25 cellular contexts compared by ENCODE assay signal in the genomic region with DNA sequence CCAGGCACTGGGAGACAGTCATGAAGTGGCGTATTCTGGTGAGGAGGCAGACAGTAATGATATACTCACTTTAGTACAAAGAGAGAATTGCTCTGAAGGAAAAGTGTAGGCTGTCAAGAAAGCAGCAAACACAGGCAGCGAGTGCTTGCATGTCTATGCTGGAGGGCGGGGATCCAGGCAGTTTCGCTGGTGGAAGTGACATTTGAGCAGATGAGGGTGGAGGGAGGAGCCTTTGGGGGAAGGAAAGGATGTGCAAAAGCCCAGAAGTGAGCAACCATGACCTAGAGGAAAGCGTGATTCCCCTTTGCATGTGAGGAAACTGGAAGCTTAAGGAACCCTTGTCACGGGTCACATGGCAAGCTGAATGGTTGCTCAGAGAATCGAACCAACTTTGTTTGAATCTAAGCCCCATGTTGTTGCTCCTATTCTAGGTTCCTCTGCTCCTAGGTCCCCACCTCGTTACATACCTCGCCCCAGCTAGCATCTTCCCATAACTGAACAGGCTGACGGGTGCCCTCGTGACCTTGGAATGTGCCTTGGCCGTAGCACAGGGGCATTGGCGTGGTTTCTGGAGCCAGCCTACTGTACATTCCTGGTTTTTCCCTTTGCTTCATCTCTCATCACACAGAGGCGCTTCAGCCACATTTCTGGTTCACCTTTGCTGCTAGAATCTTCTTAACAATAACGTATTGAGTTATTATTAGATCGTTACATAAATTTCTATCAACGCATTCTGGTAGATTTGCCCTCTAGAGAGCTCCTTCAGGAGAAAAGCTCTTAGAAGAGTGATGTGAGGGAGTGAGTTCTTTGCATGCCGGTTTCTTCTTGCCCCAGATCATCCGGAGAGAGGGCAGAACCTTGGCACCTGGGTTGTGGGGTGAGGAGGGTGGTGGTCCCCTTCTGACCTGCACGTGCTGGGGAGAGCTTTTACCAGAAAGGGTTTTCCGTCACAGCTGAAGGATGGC.
DNase-seq lines count a peak whose midpoint lies in the region; ATAC-seq and TF ChIP-seq lines count a peak whose summit lies in the region.
"Had no signal": no experiment of that assay in that cellular context is flagged by ENCODE, and none has a peak within 500 bp of the region (broad histone marks: within the 10 kb centered on the region; RNA-seq: fewer than 3 reads in every experiment).

No MANE protein-coding gene starts in this region.

- TF ChIP-seq CTCF in heart left ventricle (IDR thresholded peaks at IDR 0.05) (no peak), OCI-LY1 (IDR thresholded peaks at IDR 0.05; ENCODE audit: low read length) (no peak), GM10266 (IDR thresholded peaks at IDR 0.05; ENCODE audit: control insufficient read depth, insufficient read depth, low read depth, missing control alignments) (no peak), endothelial cell (IDR thresholded peaks at IDR 0.05; ENCODE audit: unreplicated experiment) (no peak)

- H3K36me3 ChIP-seq in heart left ventricle (no peaks in the 10 kb centered on the region), OCI-LY1 (ENCODE audit: insufficient read depth, low read length) (peaks cover 33% of the 10 kb centered on the region)
- H3K36me3 ChIP-seq: gastrocnemius medialis, right atrium auricular region, thyroid gland had no signal

- TF ChIP-seq POLR2A in heart left ventricle (IDR thresholded peaks at IDR 0.05), result no peak

- no peak overlapping the region for H3K9ac ChIP-seq in OCI-LY1 (ENCODE audit: low read length)

- no peak overlapping the region for H3K27ac Mint-ChIP-seq in endothelial cell (ENCODE audit: unreplicated experiment)
- H3K27ac Mint-ChIP-seq: activated naive CD8-positive, alpha-beta T cell treated with anti-CD3 and anti-CD28 coated beads, Interleukin-2, amount 50 U/mL, for 24 hours; memory B cell; stimulated activated naive CD8-positive, alpha-beta T cell treated with anti-CD3 and anti-CD28 coated beads, Interleukin-15, amount 100 ng/mL, for 72 hours; T-helper 2 cell treated with Interferon-gamma antibody and Interleukin-4, amounts not matched to agents 5 μg/mL and 100 μg/mL, for 36 hours had no signal

- no peaks in the 10 kb centered on the region for H3F3A ChIP-seq in OCI-LY1 (ENCODE audit: insufficient read depth, low read length)

- H3K9me2 ChIP-seq in OCI-LY1 (ENCODE audit: low read depth, low read length), result no peaks in the 10 kb centered on the region

- WGBS in heart left ventricle, 4 donors, result 70 to 75% (median 71%) methylated on average over 21 of the region's 21 CpGs

- H3K9me3 ChIP-seq in heart left ventricle, result no peaks in the 10 kb centered on the region
- H3K9me3 ChIP-seq in OCI-LY1 (ENCODE audit: low read length), result no peaks in the 10 kb centered on the region
- H3K9me3 ChIP-seq: gastrocnemius medialis, right atrium auricular region, thyroid gland had no signal

- no peak overlapping the region for H3K4me2 ChIP-seq in OCI-LY1 (ENCODE audit: low read length)

- H3K27me3 Mint-ChIP-seq in endothelial cell (ENCODE audit: unreplicated experiment), result peaks cover 5% of the 10 kb centered on the region
- H3K27me3 Mint-ChIP-seq: activated naive CD8-positive, alpha-beta T cell treated with anti-CD3 and anti-CD28 coated beads, Interleukin-2, amount 50 U/mL, for 24 hours; memory B cell; stimulated activated naive CD8-positive, alpha-beta T cell treated with anti-CD3 and anti-CD28 coated beads, Interleukin-15, amount 100 ng/mL, for 72 hours had no signal

- H3K27ac ChIP-seq in heart left ventricle (peak overlapping the region in 2 of 12 donors; percentile 1 to 11), OCI-LY1 (ENCODE audit: low read depth, low read length, poor library complexity, severe bottlenecking) (peak overlapping the region; percentile 9)
- H3K27ac ChIP-seq: gastrocnemius medialis, right atrium auricular region, thyroid gland, VCaP had no signal

- peaks cover 0 to 12% (median 2%) of the 10 kb centered on the region in 12 donors for H3K4me1 ChIP-seq in heart left ventricle
- H3K4me1 ChIP-seq in OCI-LY1 (ENCODE audit: insufficient read depth, low read length, severe bottlenecking), result peaks cover 37% of the 10 kb centered on the region
- H3K4me1 ChIP-seq: gastrocnemius medialis had no signal

- intact Hi-C loops in heart left ventricle (cut with DNase I) (no loop called here), Right ventricle myocardium inferior (cut with DNase I) (no loop called here)

- H2AFZ ChIP-seq in OCI-LY1 (ENCODE audit: low read length), result no peak overlapping the region

- no peak overlapping the region for H3K4me3 Mint-ChIP-seq in endothelial cell (ENCODE audit: unreplicated experiment)
- H3K4me3 Mint-ChIP-seq: activated naive CD8-positive, alpha-beta T cell treated with anti-CD3 and anti-CD28 coated beads, Interleukin-2, amount 50 U/mL, for 24 hours; H9; memory B cell; stimulated activated naive CD8-positive, alpha-beta T cell treated with anti-CD3 and anti-CD28 coated beads, Interleukin-15, amount 100 ng/mL, for 72 hours; T-helper 2 cell treated with Interferon-gamma antibody and Interleukin-4, amounts not matched to agents 5 μg/mL and 100 μg/mL, for 36 hours had no signal

- H4K20me1 ChIP-seq in OCI-LY1 (ENCODE audit: insufficient read depth, low read length), result no peaks in the 10 kb centered on the region

- DNase-seq in heart left ventricle, result peak in 1 of 5 donors; percentile 37
- no peak for DNase-seq in Right ventricle myocardium inferior (ENCODE audit: missing footprints)
- DNase-seq in left lobe of liver (ENCODE audit: low spot score), result no peak
- peak; percentile 83 for DNase-seq in putamen (ENCODE audit: low spot score)
- no peak for DNase-seq in GM10266 (ENCODE audit: extremely low spot score)
- DNase-seq in endothelial cell (ENCODE audit: low spot score), result no peak
- DNase-seq in NCI-H187 treated with DMSO at 0.1 percent for 48 hours (lab: John Stamatoyannopoulos, UW), result no peak
- DNase-seq: activated CD4-positive, alpha-beta T cell treated with anti-CD3 and anti-CD28 coated beads, Interleukin-2, amount 50 U/mL, for 4 hours; activated naive CD8-positive, alpha-beta T cell treated with anti-CD3 and anti-CD28 coated beads, Interleukin-2, amount 50 U/mL, for 24 hours; C1 segment of cervical spinal cord; effector CD4-positive, alpha-beta T cell; gastrocnemius medialis; H9; kidney; NCI-H1694 treated with DMSO at 0.1 percent for 48 hours; NCI-H446 treated with DMSO at 0.1 percent for 48 hours; occipital lobe; OCI-M1; stimulated activated naive CD8-positive, alpha-beta T cell treated with anti-CD3 and anti-CD28 coated beads, Interleukin-15, amount 100 ng/mL, for 72 hours; thyroid gland had no signal

- peak in 3 of 4 donors; percentile 26 to 42 (median 32) for ATAC-seq in heart left ventricle
- no peak for ATAC-seq in Right ventricle myocardium inferior
- ATAC-seq in left lobe of liver, result peak; percentile 25
- ATAC-seq: activated naive CD8-positive, alpha-beta T cell treated with anti-CD3 and anti-CD28 coated beads, Interleukin-2, amount 50 U/mL, for 24 hours; gastrocnemius medialis; stimulated activated naive CD8-positive, alpha-beta T cell treated with anti-CD3 and anti-CD28 coated beads, Interleukin-15, amount 100 ng/mL, for 72 hours had no signal

- no peaks in the 10 kb centered on the region for H3K36me3 Mint-ChIP-seq in endothelial cell (ENCODE audit: low read depth, unreplicated experiment)

- no peaks in the 10 kb centered on the region for H3K9me3 Mint-ChIP-seq in endothelial cell (ENCODE audit: unreplicated experiment)
- H3K9me3 Mint-ChIP-seq: activated naive CD8-positive, alpha-beta T cell treated with anti-CD3 and anti-CD28 coated beads, Interleukin-2, amount 50 U/mL, for 24 hours; H9; stimulated activated naive CD8-positive, alpha-beta T cell treated with anti-CD3 and anti-CD28 coated beads, Interleukin-15, amount 100 ng/mL, for 72 hours; T-helper 2 cell treated with Interferon-gamma antibody and Interleukin-4, amounts not matched to agents 5 μg/mL and 100 μg/mL, for 36 hours had no signal

- no peak overlapping the region for H3K4me3 ChIP-seq in heart left ventricle
- no peak overlapping the region for H3K4me3 ChIP-seq in OCI-LY1 (ENCODE audit: low read depth, low read length, poor library complexity, severe bottlenecking)
- H3K4me3 ChIP-seq: gastrocnemius medialis, right atrium auricular region, thyroid gland had no signal

- no peaks in the 10 kb centered on the region for H3K79me2 ChIP-seq in OCI-LY1 (ENCODE audit: insufficient read depth, low read length)

- H3K4me1 Mint-ChIP-seq in endothelial cell (ENCODE audit: unreplicated experiment), result no peaks in the 10 kb centered on the region
- H3K4me1 Mint-ChIP-seq: stimulated activated naive CD8-positive, alpha-beta T cell treated with anti-CD3 and anti-CD28 coated beads, Interleukin-15, amount 100 ng/mL, for 72 hours had no signal

- H3K27me3 ChIP-seq in heart left ventricle (no peaks in the 10 kb centered on the region), OCI-LY1 (ENCODE audit: insufficient read depth, low read length) (no peaks in the 10 kb centered on the region)
- H3K27me3 ChIP-seq: gastrocnemius medialis, right atrium auricular region, thyroid gland had no signal
